6 cellular contexts compared by ENCODE assay signal in the genomic region with DNA sequence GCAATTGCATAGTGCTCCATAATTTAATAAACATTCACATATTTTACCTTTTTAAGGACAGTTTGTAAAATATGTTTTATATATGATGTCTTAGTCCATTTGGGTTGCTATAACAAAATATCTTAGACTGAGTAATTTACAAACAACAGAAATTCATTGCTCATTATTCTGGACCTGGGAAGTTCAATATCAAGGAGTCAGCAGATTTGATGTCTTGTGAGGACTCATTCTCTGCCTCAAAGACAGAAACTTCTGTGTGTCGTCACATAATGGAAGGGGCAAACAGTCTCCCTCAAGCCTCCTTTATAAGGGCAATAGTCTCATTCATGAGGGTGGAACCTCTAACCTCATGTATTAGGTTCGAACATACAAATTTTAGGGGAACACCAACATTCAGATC.
"Had no signal": no experiment of that assay in that cellular context is flagged by ENCODE, and none has a peak within 500 bp of the region (broad histone marks: within the 10 kb centered on the region; RNA-seq: fewer than 3 reads in every experiment).

No MANE protein-coding gene starts in this region.

- H3K27ac ChIP-seq: HL-60, KMS-11 had no signal

- H3K9ac ChIP-seq: KMS-11 had no signal

- FAIRE-seq: HTR-8/SVneo, K562 had no signal

- H3K4me2 ChIP-seq: KMS-11 had no signal

- DNase-seq: KBM-7, KG1 had no signal

- ATAC-seq: K562 had no signal

- H3K4me3 ChIP-seq: K562 had no signal
